25 cellular contexts compared by ENCODE assay signal in the genomic region with DNA sequence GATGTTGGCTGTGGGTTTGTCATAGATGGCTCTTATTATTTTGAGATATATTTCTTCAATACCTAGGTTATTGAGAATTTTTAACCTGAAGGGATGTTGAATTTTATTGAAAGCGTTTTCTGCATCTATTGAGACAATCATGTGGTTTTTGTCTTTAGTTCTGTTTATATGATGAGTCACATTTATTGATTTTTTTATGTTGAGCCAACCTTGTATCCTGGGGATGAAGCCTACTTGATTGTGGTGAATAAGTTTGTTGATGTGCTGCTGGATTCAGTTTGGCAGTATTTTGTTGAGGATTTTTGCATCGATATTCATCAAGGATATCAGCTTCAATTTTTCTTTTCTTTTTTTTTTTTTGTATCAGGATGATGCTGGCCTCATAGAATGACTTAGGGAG.
"Had no signal": no experiment of that assay in that cellular context is flagged by ENCODE, and none has a peak within 500 bp of the region (broad histone marks: within the 10 kb centered on the region; RNA-seq: fewer than 3 reads in every experiment).

No MANE protein-coding gene starts in this region.

- H3K36me3 ChIP-seq: heart left ventricle, left lung, lower lobe of right lung had no signal

- ATAC-seq: foreskin keratinocyte, gastroesophageal sphincter, heart left ventricle, left cardiac atrium, left lung, left ventricle myocardium superior, lower lobe of right lung, mucosa of descending colon had no signal

- H2AFZ ChIP-seq: hepatocyte had no signal

- DNase-seq: dermis blood vessel endothelial cell; dorsolateral prefrontal cortex; effector CD4-positive, alpha-beta T cell; effector memory CD4-positive, alpha-beta T cell; foreskin keratinocyte; heart left ventricle; hypothalamus; immature natural killer cell; islet precursor cell; kidney; kidney glomerular epithelial cell; left cardiac atrium; left lung; left ventricle myocardium superior; lower lobe of right lung; mesenchymal stem cell; mucosa of descending colon; naive B cell had no signal

- H3K27ac ChIP-seq: coronary artery, dorsolateral prefrontal cortex, esophagus muscularis mucosa, foreskin keratinocyte, gastroesophageal sphincter, heart left ventricle, hepatocyte, left lung, lower lobe of right lung had no signal

- H3K4me3 ChIP-seq: coronary artery, dorsolateral prefrontal cortex, esophagus muscularis mucosa, gastroesophageal sphincter, heart left ventricle, hepatocyte, left lung, lower lobe of right lung, mucosa of descending colon had no signal

- H3K4me1 ChIP-seq: foreskin keratinocyte, gastroesophageal sphincter, left lung, lower lobe of right lung had no signal

- FAIRE-seq: colon, endothelial cell of umbilical vein, frontal cortex, kidney had no signal

- H3K4me2 ChIP-seq: hepatocyte had no signal

- H3K27me3 ChIP-seq: dorsolateral prefrontal cortex, esophagus muscularis mucosa, foreskin keratinocyte, gastroesophageal sphincter, heart left ventricle, hepatocyte, left lung had no signal

- H3K9me3 ChIP-seq: lower lobe of right lung had no signal
